ENCODE assay signal across 8 cellular contexts in the genomic region with DNA sequence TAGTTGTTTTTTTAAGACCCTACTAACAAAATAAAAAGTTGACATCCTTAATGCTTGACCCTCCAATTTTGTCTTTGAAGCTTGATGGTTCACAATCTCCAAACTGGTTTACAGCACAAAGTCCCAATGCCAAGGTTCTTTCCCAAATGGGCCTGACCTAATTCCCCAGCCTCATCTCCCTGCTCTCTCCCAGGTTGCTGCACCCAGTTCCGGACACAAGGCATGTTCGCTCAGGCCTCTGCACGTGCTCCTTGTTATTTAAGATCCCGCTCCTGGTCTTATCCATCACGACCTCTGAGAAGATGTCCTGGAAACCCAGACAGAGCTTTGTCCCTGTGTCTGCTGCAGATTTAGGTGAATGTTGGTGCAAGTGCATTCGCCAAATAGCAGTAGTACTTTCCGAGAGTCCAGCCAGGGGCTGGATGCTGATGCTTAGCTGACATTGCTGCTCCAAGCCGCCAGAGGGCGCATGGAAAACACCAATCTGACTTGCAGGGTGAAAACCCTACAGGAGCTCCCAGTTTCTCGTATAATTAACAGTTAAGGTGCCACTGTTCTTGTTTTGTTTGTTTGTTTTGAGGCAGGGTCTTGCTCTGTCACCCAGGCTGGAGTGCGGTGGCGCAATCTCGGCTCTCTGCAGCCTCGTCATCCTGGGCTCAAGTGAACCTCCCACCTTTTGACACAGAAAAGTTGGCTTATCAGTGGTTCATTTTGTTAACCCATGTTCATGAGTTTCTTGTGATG. TPM values are rescaled to one million over a fixed set of nuclear protein-coding genes. Genes with fewer than 3 reads are reported as not detected.
A peak's percentile ranks its signal among the peaks of the same experiment; 100 is the strongest.
DNase-seq lines count a peak whose midpoint lies in the region; ATAC-seq, FAIRE-seq and TF ChIP-seq lines count a peak whose summit lies in the region.

No MANE protein-coding gene starts in this region.

- CTCF ChIA-PET in activated naive CD4-positive, alpha-beta T cell treated with anti-CD3 and anti-CD28 coated beads for 36 hours (lab: Charles Lee) = interaction anchor here (0.6 to 11.7 kb wide), 33 partner anchors 8 to 298 kb away, joined by 3 to 230 read pairs (median 5); a partner anchor contains a TSS

- H3K27ac ChIP-seq in SK-N-MC = no peak overlapping the region
- H3K27ac ChIP-seq in upper lobe of right lung = no peak overlapping the region

- H3K4me3 ChIP-seq in Loucy (ENCODE audit: low read length, poor library complexity, severe bottlenecking) (no peak overlapping the region), SK-N-MC (no peak overlapping the region), upper lobe of right lung (no peak overlapping the region)

- H3K4me2 ChIP-seq in Loucy (ENCODE audit: low read depth, low read length, poor library complexity, severe bottlenecking) = no peak overlapping the region

- no peaks in the 10 kb centered on the region for H3K27me3 ChIP-seq in Loucy (ENCODE audit: insufficient read depth, low read length, poor library complexity, severe bottlenecking)
- H3K27me3 ChIP-seq in upper lobe of right lung = no peaks in the 10 kb centered on the region

- H3K36me3 ChIP-seq in Loucy (ENCODE audit: insufficient read depth, low read length) (no peaks in the 10 kb centered on the region), SK-N-MC (ENCODE audit: insufficient read depth, low read length) (no peaks in the 10 kb centered on the region), upper lobe of right lung (no peaks in the 10 kb centered on the region)

- ATAC-seq in upper lobe of right lung = peak; percentile 95
- ATAC-seq in HG03196 (IDR thresholded peaks at IDR 0.05; ENCODE audit: unreplicated experiment) = no peak

- H3K4me3 Mint-ChIP-seq in activated naive CD4-positive, alpha-beta T cell treated with anti-CD3 and anti-CD28 coated beads for 36 hours = no peak overlapping the region

- no peaks in the 10 kb centered on the region for H3K79me2 ChIP-seq in Loucy (ENCODE audit: insufficient read depth, low read length)

- H3K9me3 ChIP-seq in Loucy (ENCODE audit: insufficient read depth, low read depth, low read length) = no peaks in the 10 kb centered on the region
- H3K9me3 ChIP-seq in SK-N-MC (ENCODE audit: low read depth, low read length) = no peaks in the 10 kb centered on the region
- H3K9me3 ChIP-seq in upper lobe of right lung = no peaks in the 10 kb centered on the region

- H3K9ac ChIP-seq in Loucy (ENCODE audit: low read depth, low read length, poor library complexity, severe bottlenecking) (no peak overlapping the region), SK-N-MC (ENCODE audit: insufficient read length) (no peak overlapping the region)

- peak; percentile 91 for FAIRE-seq in G401.6 (lab: Jason Lieb, UNC)

- H2AFZ ChIP-seq in Loucy (ENCODE audit: low read length) = peak overlapping the region; percentile 89

- H3K4me1 ChIP-seq in Loucy (ENCODE audit: insufficient read depth, low read length, poor library complexity, severe bottlenecking) = no peaks in the 10 kb centered on the region
- H3K4me1 ChIP-seq in upper lobe of right lung = no peaks in the 10 kb centered on the region

- peak; percentile 28 for DNase-seq in SK-N-MC (ENCODE audit: low read depth, low spot score)
- DNase-seq in activated naive CD4-positive, alpha-beta T cell treated with anti-CD3 and anti-CD28 coated beads for 36 hours = peak; percentile 89
- peak; percentile 75 for DNase-seq in glomerular visceral epithelial cell (ENCODE audit: extremely low spot score)
- peak; percentile 65 to 98 (median 84) for DNase-seq in posterior cingulate gyrus
- peak; percentile 86 for DNase-seq in upper lobe of right lung

- H3K36me3 Mint-ChIP-seq in activated naive CD4-positive, alpha-beta T cell treated with anti-CD3 and anti-CD28 coated beads for 36 hours (ENCODE audit: low read depth) = no peaks in the 10 kb centered on the region

- H3F3A ChIP-seq in Loucy (ENCODE audit: low read depth) = no peaks in the 10 kb centered on the region

- intact Hi-C loops in activated naive CD4-positive, alpha-beta T cell treated with anti-CD3 and anti-CD28 coated beads for 36 hours (cut with micrococcal nuclease) = loop anchor here (1.0 to 10.0 kb wide), 6 partner anchors 28 to 360 kb away; a partner anchor contains a TSS
- intact Hi-C loops in posterior cingulate gyrus (cut with DNase I) = loop anchor here (1.0 to 5.0 kb wide), 2 partner anchors 55 to 72 kb away; a partner anchor contains a TSS
- intact Hi-C loops in upper lobe of right lung (cut with DNase I) = loop anchor here (5.0 kb wide), 1 partner anchor 75 kb away; no protein-coding TSS in a partner anchor

- TF ChIP-seq CTCF in Loucy (conservative IDR thresholded peaks at IDR 0.05; ENCODE audit: low read length) = peak; percentile 96
- peak; percentile 95 for TF ChIP-seq CTCF in upper lobe of right lung (IDR thresholded peaks at IDR 0.05)

- no peaks in the 10 kb centered on the region for H3K9me2 ChIP-seq in Loucy (replicated peaks; ENCODE audit: low read depth, low read length)

- H3K27me3 Mint-ChIP-seq in activated naive CD4-positive, alpha-beta T cell treated with anti-CD3 and anti-CD28 coated beads for 36 hours (ENCODE audit: low read depth) = no peaks in the 10 kb centered on the region

- H3K4me1 Mint-ChIP-seq in activated naive CD4-positive, alpha-beta T cell treated with anti-CD3 and anti-CD28 coated beads for 36 hours (ENCODE audit: low read depth) = peaks cover 21% of the 10 kb centered on the region

- H3K9me3 Mint-ChIP-seq in activated naive CD4-positive, alpha-beta T cell treated with anti-CD3 and anti-CD28 coated beads for 36 hours = no peaks in the 10 kb centered on the region

- H3K27ac Mint-ChIP-seq in activated naive CD4-positive, alpha-beta T cell treated with anti-CD3 and anti-CD28 coated beads for 36 hours = no peak overlapping the region

- H4K20me1 ChIP-seq in Loucy (ENCODE audit: insufficient read depth, low read length, poor library complexity, severe bottlenecking) = no peaks in the 10 kb centered on the region

RNA-seq across cellular contexts. Expression of a gene that starts 18.5 kb away (rescaled TPM):
- total RNA-seq in activated naive CD4-positive, alpha-beta T cell treated with anti-CD3 and anti-CD28 coated beads for 36 hours = 1 to 10 TPM; 1.5 to 1.6 TPM
- 0.75 TPM for total RNA-seq in upper lobe of right lung

RNA-seq across cellular contexts. Expression of a gene that starts 32.2 kb away (rescaled TPM):
- total RNA-seq in activated naive CD4-positive, alpha-beta T cell treated with anti-CD3 and anti-CD28 coated beads for 36 hours = not detected
- not detected for total RNA-seq in upper lobe of right lung

RNA-seq across cellular contexts. Expression of a gene that starts 57.6 kb away (rescaled TPM):
- 10 to 100 TPM; 12.9 to 14.9 TPM for total RNA-seq in activated naive CD4-positive, alpha-beta T cell treated with anti-CD3 and anti-CD28 coated beads for 36 hours
- 9.1 TPM for total RNA-seq in upper lobe of right lung

Comparison
In these comparisons a context has a peak if more than half of its experiments do, and no peak if none do; other contexts are left out.
1. DNase-seq: peak in every context shown above with its lines; median percentile 89 in activated naive CD4-positive, alpha-beta T cell treated with anti-CD3 and anti-CD28 coated beads for 36 hours; 86 in upper lobe of right lung; 84 in posterior cingulate gyrus; 75 in glomerular visceral epithelial cell; 28 in SK-N-MC.